Comparison of ENCODE assay signal across 18 cellular contexts in the genomic region with DNA sequence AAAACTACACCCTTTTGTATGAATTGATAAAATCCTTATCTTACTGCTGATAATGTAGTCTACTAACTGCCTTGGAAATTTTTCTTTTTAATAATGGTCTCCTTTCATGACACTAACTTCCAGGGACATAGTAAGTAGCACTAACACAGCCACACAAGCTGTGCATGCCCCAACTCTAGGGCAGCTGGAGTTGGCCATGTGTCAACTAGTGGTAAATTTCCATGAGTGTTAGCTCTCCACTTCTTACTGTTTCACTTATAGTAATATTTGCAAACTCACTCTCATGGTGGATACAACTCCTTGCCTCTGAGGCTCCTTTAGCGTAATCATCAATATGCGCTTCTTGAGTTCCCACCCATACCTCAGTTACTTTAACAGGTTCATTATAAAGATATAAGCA. TPM values are rescaled to one million over a fixed set of nuclear protein-coding genes. Genes with fewer than 3 reads are reported as not detected.
"Had no signal": no experiment of that assay in that cellular context is flagged by ENCODE, and none has a peak within 500 bp of the region (broad histone marks: within the 10 kb centered on the region; RNA-seq: fewer than 3 reads in every experiment).

No MANE protein-coding gene starts in this region.

- H3K9me3 ChIP-seq: esophagus squamous epithelium, spleen, upper lobe of left lung had no signal

- H3K4me1 ChIP-seq: esophagus squamous epithelium, spleen, upper lobe of left lung had no signal

- H3K4me1 Mint-ChIP-seq: activated B cell treated with CpG ODN at 0.5 μM for 24 hours; activated naive CD8-positive, alpha-beta T cell treated with anti-CD3 and anti-CD28 coated beads, Interleukin-2, amount 10 ng/mL, durations not matched to agents 7 days and 5 days had no signal

- ATAC-seq: sciatic nerve had no signal

- H3K9me3 Mint-ChIP-seq: activated B cell treated with CpG ODN at 0.5 μM for 24 hours; stimulated activated naive CD8-positive, alpha-beta T cell treated with anti-CD3 and anti-CD28 coated beads, Interleukin-15, Interleukin-2, amounts not matched to agents 100 ng/mL and 50 ng/mL, for 24 hours had no signal

- H3K36me3 ChIP-seq: esophagus squamous epithelium, spleen, upper lobe of left lung had no signal

- H3K4me3 Mint-ChIP-seq: activated B cell treated with CpG ODN at 0.5 μM for 24 hours; activated naive CD8-positive, alpha-beta T cell treated with anti-CD3 and anti-CD28 coated beads, Interleukin-2, amount 10 ng/mL, durations not matched to agents 7 days and 5 days; brain; stimulated activated naive CD8-positive, alpha-beta T cell treated with anti-CD3 and anti-CD28 coated beads, Interleukin-15, Interleukin-2, amounts not matched to agents 100 ng/mL and 50 ng/mL, for 24 hours had no signal

- H3K4me3 ChIP-seq: esophagus squamous epithelium, spleen, upper lobe of left lung had no signal

- H3K36me3 Mint-ChIP-seq: activated naive CD8-positive, alpha-beta T cell treated with anti-CD3 and anti-CD28 coated beads, Interleukin-2, amount 10 ng/mL, durations not matched to agents 7 days and 5 days; brain had no signal

- H3K27ac Mint-ChIP-seq: activated B cell treated with CpG ODN at 0.5 μM for 24 hours; activated naive CD8-positive, alpha-beta T cell treated with anti-CD3 and anti-CD28 coated beads, Interleukin-2, amount 10 ng/mL, durations not matched to agents 7 days and 5 days; brain; stimulated activated naive CD8-positive, alpha-beta T cell treated with anti-CD3 and anti-CD28 coated beads, Interleukin-15, Interleukin-2, amounts not matched to agents 100 ng/mL and 50 ng/mL, for 24 hours had no signal

- H3K27me3 ChIP-seq: esophagus squamous epithelium, spleen, upper lobe of left lung had no signal

- H3K27ac ChIP-seq: esophagus squamous epithelium, spleen, upper lobe of left lung had no signal

- DNase-seq: activated B cell treated with CpG ODN at 0.5 μM for 24 hours; activated CD4-positive, alpha-beta T cell treated with anti-CD3 and anti-CD28 coated beads, Interleukin-2, amount 50 U/mL, for 1 hour; activated CD8-positive, alpha-beta memory T cell treated with anti-CD3 and anti-CD28 coated beads for 24 hours; activated naive CD4-positive, alpha-beta T cell; activated naive CD8-positive, alpha-beta T cell treated with anti-CD3 and anti-CD28 coated beads, Interleukin-2, amount 10 ng/mL, durations not matched to agents 7 days and 5 days; central memory CD4-positive, alpha-beta T cell; esophagus squamous epithelium; hippocampal formation; spleen; upper lobe of left lung had no signal

RNA-seq across cellular contexts. Expression of a gene that starts 38.0 kb away (rescaled TPM):
- total RNA-seq: activated B cell treated with CpG ODN at 0.5 μM for 24 hours; activated naive CD8-positive, alpha-beta T cell treated with anti-CD3 and anti-CD28 coated beads, Interleukin-2, amount 10 ng/mL, durations not matched to agents 7 days and 5 days; endothelial cell of umbilical vein; fibroblast of villous mesenchyme; kidney epithelial cell; pulmonary artery endothelial cell; spleen; T-helper 2 cell treated with Interferon-gamma antibody and Interleukin-4, amounts not matched to agents 100 ng/mL and 5 ng/mL, for 36 hours had no signal
- polyA plus RNA-seq: endothelial cell of umbilical vein had no signal
